11 cellular contexts compared by ENCODE assay signal in the genomic region with DNA sequence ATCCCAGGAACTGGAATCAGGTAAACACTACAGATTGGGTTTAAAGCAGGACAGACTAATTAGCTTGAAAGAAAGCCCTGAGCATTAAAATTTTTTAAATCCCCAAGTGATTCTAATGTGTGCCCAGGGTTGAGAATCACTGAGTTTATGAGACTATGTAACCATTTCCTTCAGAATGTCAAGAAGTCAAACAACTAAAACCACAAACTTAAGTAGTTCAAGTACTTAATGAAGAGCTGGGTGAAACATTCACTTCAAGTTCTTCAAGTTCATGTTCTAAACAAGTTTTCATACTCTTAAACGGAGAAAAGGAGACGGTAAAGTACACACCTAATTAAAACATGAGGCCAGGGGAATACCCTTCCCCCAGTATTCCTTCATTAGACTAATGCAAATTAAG.
"Had no signal": no experiment of that assay in that cellular context is flagged by ENCODE, and none has a peak within 500 bp of the region (broad histone marks: within the 10 kb centered on the region; RNA-seq: fewer than 3 reads in every experiment).

No MANE protein-coding gene starts in this region.

- DNase-seq: activated CD4-positive, alpha-beta T cell treated with anti-CD3 and anti-CD28 coated beads for 48 hours; activated effector memory CD4-positive, alpha-beta T cell treated with Interleukin-2 at 50 U/mL for 16 hours; activated T-cell treated with anti-CD3 and anti-CD28 coated beads, Interleukin-2, amount 50 U/mL, for 1 hour; esophagus squamous epithelium; foreskin melanocyte; head of caudate nucleus; right cardiac atrium; tibial artery had no signal

- H3K4me3 ChIP-seq: esophagus squamous epithelium, smooth muscle cell, tibial artery had no signal

- ATAC-seq: activated naive CD4-positive, alpha-beta T cell treated with anti-CD3 and anti-CD28 coated beads, Interleukin-2, amount 50 U/mL, for 72 hours; left lobe of liver; right cardiac atrium had no signal
